Comparison of ENCODE assay signal across 8 cellular contexts in the genomic region with DNA sequence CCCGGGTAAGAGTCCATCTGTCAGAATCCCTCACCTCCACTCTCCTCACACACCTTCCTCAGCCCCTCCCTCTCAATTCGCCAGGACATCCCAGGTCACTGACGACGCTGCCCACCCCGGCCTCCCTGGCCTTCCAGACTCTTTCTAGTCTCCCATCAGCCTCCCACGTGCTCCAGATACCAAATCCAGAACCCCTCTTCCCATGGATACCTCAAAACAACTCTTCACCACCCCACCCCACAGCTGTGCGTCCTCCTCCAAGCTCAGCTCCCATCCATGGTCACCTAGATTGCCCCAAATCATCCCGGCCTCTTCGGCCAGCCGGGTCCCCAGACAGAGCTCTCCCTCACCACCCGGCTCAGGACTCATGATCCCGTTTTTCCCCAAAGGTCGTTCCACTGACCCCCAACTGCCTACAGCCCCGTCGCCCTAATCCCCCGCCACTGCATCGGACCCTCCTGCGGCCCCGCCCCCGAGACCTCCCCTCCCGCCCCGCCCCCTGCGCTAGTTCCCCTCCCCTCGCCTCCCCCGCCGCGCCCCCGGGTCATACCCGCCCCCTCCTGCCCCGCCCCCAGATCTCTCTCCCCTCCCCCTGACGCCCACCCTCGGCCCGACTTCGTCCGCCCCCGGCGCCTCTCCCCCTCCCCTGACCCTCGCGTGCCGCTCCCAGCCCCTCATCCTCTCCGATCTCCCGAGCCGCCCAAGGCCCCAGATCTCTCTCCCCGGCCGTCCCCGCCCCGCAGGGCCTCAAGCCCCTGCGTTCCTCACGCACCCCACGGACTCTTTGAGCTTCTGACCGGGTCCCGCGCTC. TPM values are rescaled to one million over a fixed set of nuclear protein-coding genes. Genes with fewer than 3 reads are reported as not detected.
A peak's percentile ranks its signal among the peaks of the same experiment; 100 is the strongest.
DNase-seq lines count a peak whose midpoint lies in the region; ATAC-seq and TF ChIP-seq lines count a peak whose summit lies in the region.

No MANE protein-coding gene starts in this region.

- H3K4me1 ChIP-seq in GM23338 (ENCODE audit: insufficient read depth), result peaks cover 12% of the 10 kb centered on the region
- H3K4me1 ChIP-seq in vagina, result peaks cover 33% of the 10 kb centered on the region

- no peaks in the 10 kb centered on the region for H3K9me2 ChIP-seq in GM23338 (ENCODE audit: insufficient read depth)
- H3K9me2 ChIP-seq in neural cell (ENCODE audit: insufficient read depth, low read length), result no peaks in the 10 kb centered on the region

- peak overlapping the region; percentile 81 for H3K9ac ChIP-seq in neural cell (ENCODE audit: low read length)

- ATAC-seq in GM23338, result peak; percentile 46

- TF ChIP-seq CTCF in GM23338 (conservative IDR thresholded peaks at IDR 0.05; ENCODE audit: low read depth in 2 of 2), result no peak
- TF ChIP-seq CTCF in fibroblast of pulmonary artery (IDR thresholded peaks at IDR 0.05; ENCODE audit: low read length, missing control alignments), result no peak
- no peak for TF ChIP-seq CTCF in neural cell (IDR thresholded peaks at IDR 0.05; ENCODE audit: poor library complexity, severe bottlenecking)
- no peak for TF ChIP-seq CTCF in vagina (IDR thresholded peaks at IDR 0.05)

- H3K27ac ChIP-seq in GM23338 (ENCODE audit: low read depth) (peak overlapping the region; percentile 92; the same call in 1 of the 2 replicates), neural cell (ENCODE audit: low read length) (peak overlapping the region; percentile 73), vagina (peak overlapping the region; percentile 86)

- DNase-seq in DMS 273 (lab: John Stamatoyannopoulos, UW; ENCODE audit: unreplicated experiment), result peak; percentile 82
- DNase-seq in GM23338 (ENCODE audit: low spot score), result peak; percentile 85
- DNase-seq in NCI-H2227 treated with DMSO at 0.1 percent for 48 hours (lab: John Stamatoyannopoulos, UW), result peak; percentile 48
- DNase-seq in activated T-helper 1 cell treated with Interleukin-2 at 50 U/mL for 16 hours (ENCODE audit: low read depth), result peak; percentile 20
- DNase-seq in fibroblast of pulmonary artery (ENCODE audit: low read depth), result peak; percentile 70
- no peak for DNase-seq in vagina (ENCODE audit: extremely low spot score in 2 of 2)
- no peak for DNase-seq in posterior cingulate gyrus

- no peaks in the 10 kb centered on the region for H3F3A ChIP-seq in GM23338 (replicated peaks; ENCODE audit: low read depth)
- no peaks in the 10 kb centered on the region for H3F3A ChIP-seq in neural cell (ENCODE audit: insufficient read depth, low read length, poor library complexity, severe bottlenecking)

- H3K27me3 ChIP-seq in GM23338 (ENCODE audit: insufficient read depth) (no peaks in the 10 kb centered on the region), neural cell (ENCODE audit: insufficient read depth, low read depth, low read length) (no peaks in the 10 kb centered on the region), vagina (no peaks in the 10 kb centered on the region)

- H3K79me2 ChIP-seq in GM23338 (replicated peaks; ENCODE audit: insufficient read depth) (0 out of 2 replicates have a peak, but pooled peaks cover 4% of the 10 kb centered on the region), neural cell (replicated peaks; ENCODE audit: insufficient read depth, low read length) (peaks cover 10% of the 10 kb centered on the region)

- H3K9me3 Mint-ChIP-seq in GM23338, result no peaks in the 10 kb centered on the region

- peaks cover 11% of the 10 kb centered on the region for H3K4me1 Mint-ChIP-seq in GM23338

- H3K4me2 ChIP-seq in GM23338, result peak overlapping the region; percentile 98
- peak overlapping the region; percentile 86 for H3K4me2 ChIP-seq in neural cell (ENCODE audit: low read length)

- no peaks in the 10 kb centered on the region; the same call in 1 of the 2 replicates for H4K20me1 ChIP-seq in GM23338 (replicated peaks; ENCODE audit: insufficient read depth)
- H4K20me1 ChIP-seq in neural cell (ENCODE audit: insufficient read depth), result no peaks in the 10 kb centered on the region

- TF ChIP-seq RAD21 in neural cell (conservative IDR thresholded peaks at IDR 0.05), result no peak

- TF ChIP-seq POLR2A in vagina (IDR thresholded peaks at IDR 0.05), result peak in 1 of 2 donors; percentile 11

- H3K9me3 ChIP-seq in neural cell (ENCODE audit: low read length), result no peaks in the 10 kb centered on the region
- H3K9me3 ChIP-seq in vagina, result no peaks in the 10 kb centered on the region

- peak overlapping the region; percentile 80 for H3K4me3 Mint-ChIP-seq in GM23338

- TF ChIP-seq EP300 in neural cell (conservative IDR thresholded peaks at IDR 0.05; ENCODE audit: poor library complexity, severe bottlenecking), result no peak

- peaks cover 5% of the 10 kb centered on the region; the same call in 1 of the 3 replicates for H3K36me3 Mint-ChIP-seq in GM23338 (ENCODE audit: low read depth)

- peak overlapping the region; percentile 84 for H2AFZ ChIP-seq in GM23338
- peak overlapping the region; percentile 51 for H2AFZ ChIP-seq in neural cell (ENCODE audit: low read depth, low read length)

- H3K36me3 ChIP-seq in GM23338 (ENCODE audit: insufficient read depth), result no peaks in the 10 kb centered on the region
- no peaks in the 10 kb centered on the region for H3K36me3 ChIP-seq in neural cell (ENCODE audit: insufficient read depth, low read length)
- H3K36me3 ChIP-seq in vagina, result peaks cover 0 to 16% of the 10 kb centered on the region in 2 donors

- H3K4me3 ChIP-seq in GM23338 (peak overlapping the region; percentile 77), fibroblast of pulmonary artery (replicated peaks; ENCODE audit: low read depth, low read length) (peak overlapping the region; percentile 89), neural cell (ENCODE audit: low read length) (peak overlapping the region; percentile 80), vagina (peak overlapping the region; percentile 74 to 87)

- peaks cover 25% of the 10 kb centered on the region for H3K27me3 Mint-ChIP-seq in GM23338 (ENCODE audit: insufficient read depth, low read depth, poor library complexity)

- peak overlapping the region; percentile 96 for H3K27ac Mint-ChIP-seq in GM23338

- intact Hi-C loops in vagina (cut with DNase I), result loop anchor here (2.0 kb wide), 1 partner anchor 56 kb away; the partner anchor contains the start of gene SH3GL1
- intact Hi-C loops in posterior cingulate gyrus (cut with DNase I), result loop anchor here (1.0 to 2.0 kb wide), 2 partner anchors 14 to 55 kb away; partner anchors contain the start of gene CHAF1A

TF ChIP-seq in GM23338, 12 proteins besides CTCF, POLR2A, EP300 and RAD21 (continues in another document):
- TF ChIP-seq CREB1 (CRISPR knock-in tag; IDR thresholded peaks at IDR 0.05; ENCODE audit: low read depth), result no peak
- TF ChIP-seq JUNB (IDR thresholded peaks at IDR 0.05; ENCODE audit: unreplicated experiment), result no peak
- no peak for TF ChIP-seq NANOG (IDR thresholded peaks at IDR 0.05; ENCODE audit: borderline replicate concordance)
- no peak for TF ChIP-seq EZH2 (IDR thresholded peaks at IDR 0.05; ENCODE audit: low read depth, unreplicated experiment)
- TF ChIP-seq ZNF331 (CRISPR knock-in tag; IDR thresholded peaks at IDR 0.05; ENCODE audit: low read depth), result no peak
- no peak for TF ChIP-seq ZNF114 (CRISPR knock-in tag; IDR thresholded peaks at IDR 0.05)
- TF ChIP-seq, protein P1, sequence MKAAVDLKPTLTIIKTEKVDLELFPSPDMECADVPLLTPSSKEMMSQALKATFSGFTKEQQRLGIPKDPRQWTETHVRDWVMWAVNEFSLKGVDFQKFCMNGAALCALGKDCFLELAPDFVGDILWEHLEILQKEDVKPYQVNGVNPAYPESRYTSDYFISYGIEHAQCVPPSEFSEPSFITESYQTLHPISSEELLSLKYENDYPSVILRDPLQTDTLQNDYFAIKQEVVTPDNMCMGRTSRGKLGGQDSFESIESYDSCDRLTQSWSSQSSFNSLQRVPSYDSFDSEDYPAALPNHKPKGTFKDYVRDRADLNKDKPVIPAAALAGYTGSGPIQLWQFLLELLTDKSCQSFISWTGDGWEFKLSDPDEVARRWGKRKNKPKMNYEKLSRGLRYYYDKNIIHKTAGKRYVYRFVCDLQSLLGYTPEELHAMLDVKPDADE (IDR thresholded peaks at IDR 0.05), result no peak

RNA-seq across cellular contexts. Expression of gene UBXN6, which starts 0.5 kb away (rescaled TPM):
- total RNA-seq in GM23338 (2014; rRNA removed; shearing (Covaris generic)), result 21.6 TPM in 2 replicates
- polyA plus RNA-seq in GM23338 (2016; fragmentation: Nextera tagmentation; extraction: Ambion mirVana), result 19.1 and 20.4 TPM in 2 replicates
- polyA plus RNA-seq in neural cell, result 102 and 122 TPM in 2 replicates
- polyA minus RNA-seq in neural cell, result 58.6 and 63.8 TPM in 2 replicates
- total RNA-seq in vagina, result 147 TPM

RNA-seq across cellular contexts. Expression of gene HDGFL2, which starts 15.0 kb away (rescaled TPM):
- 94.6 and 113 TPM in 2 replicates for total RNA-seq in GM23338 (2014; rRNA removed; shearing (Covaris generic))
- polyA plus RNA-seq in GM23338 (2016; fragmentation: Nextera tagmentation; extraction: Ambion mirVana), result 64.8 and 72.4 TPM in 2 replicates
- polyA plus RNA-seq in neural cell, result 79.7 and 89.1 TPM in 2 replicates
- polyA minus RNA-seq in neural cell, result 79.6 and 83.5 TPM in 2 replicates
- total RNA-seq in vagina, result 33.1 TPM

RNA-seq across cellular contexts. Expression of gene CHAF1A, which starts 54.6 kb away (rescaled TPM):
- 84.1 and 113 TPM in 2 replicates for total RNA-seq in GM23338 (2014; rRNA removed; shearing (Covaris generic))
- polyA plus RNA-seq in GM23338 (2016; fragmentation: Nextera tagmentation; extraction: Ambion mirVana), result 109 and 125 TPM in 2 replicates
- polyA plus RNA-seq in neural cell, result 3.1 and 9.4 TPM in 2 replicates
- polyA minus RNA-seq in neural cell, result 7.5 and 11.4 TPM in 2 replicates
- total RNA-seq in vagina, result 21.4 TPM

RNA-seq across cellular contexts. Expression of gene SH3GL1, which starts 56.7 kb away (rescaled TPM):
- total RNA-seq in GM23338 (2014; rRNA removed; shearing (Covaris generic)), result 85.8 and 89.5 TPM in 2 replicates
- polyA plus RNA-seq in GM23338 (2016; fragmentation: Nextera tagmentation; extraction: Ambion mirVana), result 73.1 and 75.6 TPM in 2 replicates
- 25.2 and 28.6 TPM in 2 replicates for polyA plus RNA-seq in neural cell
- 30.8 and 33.1 TPM in 2 replicates for polyA minus RNA-seq in neural cell
- 65.6 TPM for total RNA-seq in vagina

Comparison
In these comparisons a context has a peak if more than half of its experiments do, and no peak if none do; other contexts are left out.
1. DNase-seq: peak in DMS 273 (single experiment), GM23338 (single experiment), NCI-H2227 treated with DMSO at 0.1 percent for 48 hours (single experiment), activated T-helper 1 cell treated with Interleukin-2 at 50 U/mL for 16 hours (single experiment) and fibroblast of pulmonary artery (single experiment); none in vagina (0 of 2) and posterior cingulate gyrus (0 of 10).
2. Peak in every context shown above with its lines, with median percentiles within 50 percentile points of each other: H3K27ac ChIP-seq and H3K4me3 ChIP-seq.